In the genomic region with DNA sequence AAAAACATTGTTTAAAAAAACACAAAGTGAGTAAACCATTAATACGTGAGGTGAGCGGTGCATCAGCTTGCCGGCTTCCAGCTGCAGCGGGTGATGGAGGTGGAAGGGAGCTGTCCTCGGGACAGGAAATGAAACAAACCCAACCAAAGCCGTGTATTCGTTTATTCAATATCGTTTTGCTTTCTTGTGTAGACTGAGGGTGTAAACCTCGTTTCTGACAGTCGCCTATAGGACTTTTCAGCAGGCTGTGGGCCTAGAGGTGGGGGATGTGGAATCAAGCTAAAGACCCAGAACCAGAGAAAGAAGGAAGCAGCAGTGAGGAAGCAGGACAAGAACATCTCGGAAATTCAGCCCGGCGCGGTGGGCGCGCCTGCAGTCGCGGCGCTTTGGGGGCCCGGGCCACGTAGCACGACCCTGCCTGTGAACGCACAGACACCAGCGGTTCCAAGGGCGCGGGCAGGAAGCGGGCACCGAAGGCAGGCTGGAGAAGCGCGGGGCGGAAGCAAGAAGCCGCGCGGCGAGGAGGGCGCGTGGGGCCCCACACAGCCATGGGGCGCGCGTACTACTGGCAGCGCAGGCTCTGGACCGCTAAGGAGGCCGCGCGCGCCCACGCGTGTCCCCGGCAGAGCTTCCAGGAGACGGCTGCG, we compare ENCODE assay signal across 8 cellular contexts. TPM values are rescaled to one million over a fixed set of nuclear protein-coding genes. Genes with fewer than 3 reads are reported as not detected.
DNase-seq lines count a peak whose midpoint lies in the region; ATAC-seq and TF ChIP-seq lines count a peak whose summit lies in the region.

No MANE protein-coding gene starts in this region.

- no CpG with 5 or more reads among the region's 51 CpGs for WGBS in neuronal stem cell (ENCODE audit: extremely low coverage in 2 of 2, insufficient read length in 2 of 2, insufficient replicate concordance in 1 of 2), 2 donors

- H2BK5ac ChIP-seq in neuronal stem cell (ENCODE audit: low read length) = no peak overlapping the region

- H4K91ac ChIP-seq in neuronal stem cell (ENCODE audit: low read depth, low read length, poor library complexity) = peak overlapping the region; percentile 32

- peak overlapping the region; percentile 98 for H2AFZ ChIP-seq in neuronal stem cell (ENCODE audit: low read length)

- H3K14ac ChIP-seq in neuronal stem cell (ENCODE audit: low read length) = peak overlapping the region; percentile 95

- TF ChIP-seq CTCF in epithelial cell of esophagus (IDR thresholded peaks at IDR 0.05; ENCODE audit: insufficient read depth, low read depth, low read length, missing control alignments) = no peak

- H3K4me2 ChIP-seq in neuronal stem cell (ENCODE audit: insufficient read depth, low read length, poor library complexity, severe bottlenecking) = peak overlapping the region; percentile 77

- peak overlapping the region; percentile 87 for H3K23ac ChIP-seq in neuronal stem cell (ENCODE audit: low read depth, low read length, poor library complexity)

- H3K4ac ChIP-seq in neuronal stem cell (ENCODE audit: low read length) = no peak overlapping the region

- peak overlapping the region; percentile 84 for H2AK5ac ChIP-seq in neuronal stem cell (ENCODE audit: low read depth, low read length)

- H3K4me3 ChIP-seq in epithelial cell of esophagus (ENCODE audit: low read length) (peak overlapping the region; percentile 49), neuronal stem cell (ENCODE audit: low read length in 2 of 2) (peak overlapping the region; percentile 58 to 76)

- H3K27ac ChIP-seq in neuronal stem cell (replicated peaks; ENCODE audit: low read length) = no peak overlapping the region

- no peak overlapping the region for H2BK120ac ChIP-seq in neuronal stem cell (ENCODE audit: low read depth, low read length)

- H3K36me3 ChIP-seq in neuronal stem cell (replicated peaks in 1 of 2; ENCODE audit: control insufficient read depth in 2 of 2, insufficient read depth in 2 of 2, low read length in 2 of 2) = no peaks in the 10 kb centered on the region

- DNase-seq in T follicular helper cell (ENCODE audit: low read depth) (peak; percentile 14), epithelial cell of esophagus (ENCODE audit: low read depth) (peak; percentile 15), neuronal stem cell (ENCODE audit: low spot score) (no peak), NCI-H82 (lab: John Stamatoyannopoulos, UW) (no peak), HCEC 1CT (no peak), UCSD-AML1 (lab: John Stamatoyannopoulos, UW; ENCODE audit: unreplicated experiment) (no peak)

- H3K9ac ChIP-seq in neuronal stem cell (ENCODE audit: low read depth, low read length, poor library complexity) = peak overlapping the region; percentile 67

- peak overlapping the region; percentile 11 for H2BK12ac ChIP-seq in neuronal stem cell (ENCODE audit: low read length)

- peak overlapping the region; percentile 96 for H3K18ac ChIP-seq in neuronal stem cell (ENCODE audit: low read length)

- H4K8ac ChIP-seq in neuronal stem cell (ENCODE audit: low read depth, low read length) = peak overlapping the region; percentile 94

- ATAC-seq in GM18502 (IDR thresholded peaks at IDR 0.05; ENCODE audit: poor library complexity, unreplicated experiment) (peak; percentile 44), HG02885 (IDR thresholded peaks at IDR 0.05; ENCODE audit: poor library complexity, unreplicated experiment) (peak; percentile 37)

- H3K4me1 ChIP-seq in neuronal stem cell (ENCODE audit: control insufficient read depth in 2 of 2, insufficient read depth in 1 of 2, low read depth in 1 of 2, low read length in 2 of 2) = no peaks in the 10 kb centered on the region

- peaks cover 0 to 4% (median 0%) of the 10 kb centered on the region in 3 experiments for H3K27me3 ChIP-seq in neuronal stem cell (ENCODE audit: control insufficient read depth in 3 of 3, insufficient read depth in 3 of 3, low read depth in 1 of 3, low read length in 3 of 3)

- peak overlapping the region; percentile 56 for H2BK15ac ChIP-seq in neuronal stem cell (ENCODE audit: low read length)

- H3K9me3 ChIP-seq in neuronal stem cell (replicated peaks in 1 of 2; ENCODE audit: control insufficient read depth in 2 of 2, insufficient read depth in 1 of 2, low read depth in 1 of 2, low read length in 2 of 2) = peaks cover 12 to 18% of the 10 kb centered on the region in 2 donors

- H3K79me1 ChIP-seq in neuronal stem cell (ENCODE audit: low read depth, low read length) = peaks cover 2% of the 10 kb centered on the region

RNA-seq across cellular contexts. Expression of a gene that starts 0.8 kb away (rescaled TPM):
- 10.2 TPM for polyA plus RNA-seq in neuronal stem cell (2013, experiment 1 of 2)
- 11.0 TPM for polyA plus RNA-seq in neuronal stem cell (2013, experiment 2 of 2)

Comparison
In these comparisons a context has a peak if more than half of its experiments do, and no peak if none do; other contexts are left out.
1. DNase-seq: peak in T follicular helper cell (single experiment) and epithelial cell of esophagus (single experiment); none in neuronal stem cell (single experiment), NCI-H82 (single experiment), HCEC 1CT (single experiment) and UCSD-AML1 (single experiment).